In the genomic region with DNA sequence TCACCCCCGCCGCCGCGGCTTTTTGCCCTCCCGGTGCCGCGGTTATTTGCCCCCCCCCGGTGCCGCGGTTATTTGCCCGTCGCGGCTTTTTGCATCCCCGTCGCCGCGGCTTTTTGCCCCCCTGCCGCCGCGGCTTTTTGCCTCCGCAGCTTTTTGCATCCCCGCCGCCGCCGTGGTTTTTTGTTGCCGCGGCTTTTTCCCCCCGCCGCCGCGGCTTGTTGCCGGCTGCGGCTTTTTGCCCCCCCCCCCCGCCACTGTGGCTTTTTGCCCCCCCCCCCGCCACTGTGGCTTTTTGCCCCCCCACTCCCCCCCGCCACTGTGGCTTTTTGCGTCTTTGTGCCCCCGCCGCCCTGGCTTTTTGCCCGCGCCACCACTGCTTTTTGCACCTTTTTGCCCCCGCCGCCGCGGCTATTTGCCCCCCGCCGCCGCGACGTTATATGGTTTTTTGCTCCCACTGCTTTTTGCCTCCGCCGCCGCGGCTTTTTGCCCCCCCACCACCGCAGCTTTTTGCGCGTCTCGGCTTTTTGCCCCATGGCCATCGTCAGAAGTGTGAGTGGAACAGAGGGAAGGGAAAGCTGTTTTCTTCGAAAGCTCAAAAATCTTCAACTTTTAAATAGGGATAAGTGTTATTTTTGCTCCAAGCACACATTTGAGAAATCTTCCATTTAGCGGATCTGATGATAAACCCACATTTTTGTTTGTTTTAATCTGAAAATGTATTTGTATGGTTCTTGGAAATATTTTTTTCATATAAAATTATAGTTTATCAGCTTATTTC, we compare ENCODE assay signal across 7 cellular contexts.
DNase-seq lines count a peak whose midpoint lies in the region; ATAC-seq and TF ChIP-seq lines count a peak whose summit lies in the region.
"Not testable (repeated sequence)": the region's sequence is repeated elsewhere in the genome, so short reads cannot be mapped to it uniquely, and the experiment has no call there.

No MANE protein-coding gene starts in this region.

- H3K4me2 ChIP-seq in SK-N-SH, result 0 out of 2 replicates have a peak overlapping the region, but pooled peaks have one; percentile 59
- H3K4me2 ChIP-seq in skeletal muscle satellite cell (ENCODE audit: low read length), result peak overlapping the region; percentile 41

- not testable (repeated sequence) for H3K27ac Mint-ChIP-seq in activated naive CD4-positive, alpha-beta T cell treated with anti-CD3 and anti-CD28 coated beads for 36 hours
- H3K27ac Mint-ChIP-seq in mesothelial cell of epicardium, result peak overlapping the region; percentile 78

- not testable (repeated sequence) for DNase-seq in GM12865 (ENCODE audit: low read depth); SK-N-SH; activated naive CD4-positive, alpha-beta T cell treated with anti-CD3 and anti-CD28 coated beads for 36 hours; mesothelial cell of epicardium (ENCODE audit: low spot score in 2 of 2, unreplicated experiment in 2 of 2)
- peak; percentile 4 for DNase-seq in dermis blood vessel endothelial cell
- peak; percentile 30 for DNase-seq in left cardiac atrium

- not testable (repeated sequence) for TF ChIP-seq CTCF in GM12865 (IDR thresholded peaks at IDR 0.05; ENCODE audit: insufficient read depth, low read depth, low read length, missing control alignments); mesothelial cell of epicardium (IDR thresholded peaks at IDR 0.05; ENCODE audit: unreplicated experiment)
- 0 out of 2 replicates have a peak, but pooled peaks have one; percentile 12 for TF ChIP-seq CTCF in SK-N-SH (IDR thresholded peaks at IDR 0.05)

- H3K79me2 ChIP-seq in SK-N-SH (ENCODE audit: insufficient read depth), result not testable (repeated sequence)

- H3F3A ChIP-seq in SK-N-SH (replicated peaks; ENCODE audit: insufficient read depth), result not testable (repeated sequence)

- H3K4me1 ChIP-seq in SK-N-SH (ENCODE audit: control insufficient read depth in 1 of 2, insufficient read depth in 2 of 2, low read depth in 1 of 2, low read length in 1 of 2); skeletal muscle satellite cell (ENCODE audit: control insufficient read depth, insufficient read depth, low read length): not testable (repeated sequence)

- not testable (repeated sequence) for H3K9me3 ChIP-seq in SK-N-SH; skeletal muscle satellite cell (replicated peaks; ENCODE audit: low read length)

- not testable (repeated sequence) for H3K9me2 ChIP-seq in SK-N-SH

- WGBS in SK-N-SH (ENCODE audit: low lambda C conversion rate), result 5% methylated on average over 61 of the region's 61 CpGs

- POLR2A ChIA-PET in SK-N-SH (lab: Yijun Ruan, JAX), result interaction anchor here (0.6 kb wide), 1 partner anchor 1156 kb away, joined by 3 read pairs; no protein-coding TSS in a partner anchor

- H3K4me3 Mint-ChIP-seq in activated naive CD4-positive, alpha-beta T cell treated with anti-CD3 and anti-CD28 coated beads for 36 hours, result peak overlapping the region; percentile 71
- H3K4me3 Mint-ChIP-seq in mesothelial cell of epicardium, result not testable (repeated sequence)

- TF ChIP-seq EP300 in SK-N-SH (IDR thresholded peaks at IDR 0.05; ENCODE audit: borderline replicate concordance in 1 of 2, low read depth in 1 of 2, low read length in 1 of 2), result not testable (repeated sequence)

- TF ChIP-seq RAD21 in SK-N-SH (IDR thresholded peaks at IDR 0.05; ENCODE audit: low read length), result not testable (repeated sequence)

- H2AFZ ChIP-seq in SK-N-SH (ENCODE audit: low read depth), result not testable (repeated sequence)

- H3K27me3 ChIP-seq in SK-N-SH (ENCODE audit: insufficient read depth), result peaks cover 20% of the 10 kb centered on the region
- H3K27me3 ChIP-seq in skeletal muscle satellite cell (ENCODE audit: control insufficient read depth, insufficient read depth, low read length), result peaks cover 12% of the 10 kb centered on the region

- H3K36me3 Mint-ChIP-seq in activated naive CD4-positive, alpha-beta T cell treated with anti-CD3 and anti-CD28 coated beads for 36 hours (ENCODE audit: low read depth); mesothelial cell of epicardium: not testable (repeated sequence)

- H3K27ac ChIP-seq in SK-N-SH (ENCODE audit: low read depth in 2 of 2, low read length in 1 of 2), result not testable (repeated sequence)

- H3K4me3 ChIP-seq in GM12865 (ENCODE audit: low read depth, low read length) (0 out of 2 replicates have a peak overlapping the region, but pooled peaks have one; percentile 17), SK-N-SH (ENCODE audit: low read depth in 2 of 2, low read length in 1 of 2) (peak overlapping the region in 1 of 2 experiments; percentile 9; a peak in 1 of 4 replicates)
- not testable (repeated sequence) for H3K4me3 ChIP-seq in skeletal muscle satellite cell (ENCODE audit: low read length)

- CTCF ChIA-PET in SK-N-SH (lab: Yijun Ruan, JAX); activated naive CD4-positive, alpha-beta T cell treated with anti-CD3 and anti-CD28 coated beads for 36 hours (lab: Charles Lee): not testable (repeated sequence)

- intact Hi-C loops in activated naive CD4-positive, alpha-beta T cell treated with anti-CD3 and anti-CD28 coated beads for 36 hours (cut with micrococcal nuclease); left cardiac atrium (cut with DNase I): not testable (repeated sequence)

- H4K20me1 ChIP-seq in SK-N-SH (ENCODE audit: insufficient read depth), result not testable (repeated sequence)

- H3K36me3 ChIP-seq in SK-N-SH (replicated peaks in 1 of 2; ENCODE audit: control insufficient read depth in 1 of 2, insufficient read depth in 2 of 2, low read length in 1 of 2); skeletal muscle satellite cell (ENCODE audit: insufficient read depth, low read length): not testable (repeated sequence)

- H3K9ac ChIP-seq in SK-N-SH; skeletal muscle satellite cell (ENCODE audit: low read depth, low read length): not testable (repeated sequence)

- H3K27me3 Mint-ChIP-seq in activated naive CD4-positive, alpha-beta T cell treated with anti-CD3 and anti-CD28 coated beads for 36 hours (ENCODE audit: low read depth), result peaks cover 13% of the 10 kb centered on the region
- peaks cover 13% of the 10 kb centered on the region for H3K27me3 Mint-ChIP-seq in mesothelial cell of epicardium (ENCODE audit: low read depth)

- not testable (repeated sequence) for H3K9me3 Mint-ChIP-seq in activated naive CD4-positive, alpha-beta T cell treated with anti-CD3 and anti-CD28 coated beads for 36 hours; mesothelial cell of epicardium

- ATAC-seq in left cardiac atrium, result not testable (repeated sequence)

- H3K4me1 Mint-ChIP-seq in activated naive CD4-positive, alpha-beta T cell treated with anti-CD3 and anti-CD28 coated beads for 36 hours (ENCODE audit: low read depth); mesothelial cell of epicardium: not testable (repeated sequence)

TF ChIP-seq in SK-N-SH, 30 proteins besides CTCF, POLR2A, EP300 and RAD21:
- TF ChIP-seq EZH2phosphoT487 (IDR thresholded peaks at IDR 0.05; ENCODE audit: borderline replicate concordance, low read depth), result peak; percentile 71; the same call in 1 of the 2 replicates
